In genomic region chr13:38804061-38804460, GRCh38 we compare ENCODE assay signal across 18 cellular contexts.
"Had no signal": no experiment of that assay in that cellular context is flagged by ENCODE, and none has a peak within 500 bp of the region (broad histone marks: within the 10 kb centered on the region; RNA-seq: fewer than 3 reads in every experiment).

No MANE protein-coding gene starts in this region.

- H3K4me1 ChIP-seq: body of pancreas, spleen, upper lobe of left lung had no signal

- H3K27ac Mint-ChIP-seq: activated B cell treated with CpG ODN at 0.5 μM for 24 hours; activated CD4-positive, alpha-beta memory T cell treated with anti-CD3 and anti-CD28 coated beads for 36 hours; activated naive CD8-positive, alpha-beta T cell treated with anti-CD3 and anti-CD28 coated beads, Interleukin-2, amount 10 ng/mL, durations not matched to agents 7 days and 5 days; activated T-helper 17 cell treated with anti-CD3 and anti-CD28 coated beads, Interleukin-2, amount 50 U/mL, for 72 hours; natural killer cell treated with Interleukin-12 subunit alpha and Interleukin-12 subunit beta and Interleukin-15 and Interleukin-18, amount 100 ng/mL, for 72 hours; stimulated activated memory B cell treated with anti-CD40 and anti-IgM and Interleukin-4, amounts not matched to agents 10 μg/mL and 1 μg/mL and 100 μg/mL, for 72 hours had no signal

- H3K27me3 Mint-ChIP-seq: activated B cell treated with CpG ODN at 0.5 μM for 24 hours; activated CD4-positive, alpha-beta memory T cell treated with anti-CD3 and anti-CD28 coated beads for 36 hours; activated naive CD8-positive, alpha-beta T cell treated with anti-CD3 and anti-CD28 coated beads, Interleukin-2, amount 10 ng/mL, durations not matched to agents 7 days and 5 days; natural killer cell treated with Interleukin-12 subunit alpha and Interleukin-12 subunit beta and Interleukin-15 and Interleukin-18, amount 100 ng/mL, for 72 hours; stimulated activated memory B cell treated with anti-CD40 and anti-IgM and Interleukin-4, amounts not matched to agents 10 μg/mL and 1 μg/mL and 100 μg/mL, for 72 hours had no signal

- H3K4me3 ChIP-seq: body of pancreas, ovary, spleen, thoracic aorta, upper lobe of left lung had no signal

- FAIRE-seq: frontal cortex, TTC549 had no signal

- H3K9me3 Mint-ChIP-seq: stimulated activated memory B cell treated with anti-CD40 and anti-IgM and Interleukin-4, amounts not matched to agents 10 μg/mL and 1 μg/mL and 100 μg/mL, for 72 hours had no signal

- H3K36me3 ChIP-seq: ovary, spleen, thoracic aorta, upper lobe of left lung had no signal

- H3K4me3 Mint-ChIP-seq: activated B cell treated with CpG ODN at 0.5 μM for 24 hours; activated CD4-positive, alpha-beta memory T cell treated with anti-CD3 and anti-CD28 coated beads for 36 hours; activated naive CD8-positive, alpha-beta T cell treated with anti-CD3 and anti-CD28 coated beads, Interleukin-2, amount 10 ng/mL, durations not matched to agents 7 days and 5 days; activated T-helper 17 cell treated with anti-CD3 and anti-CD28 coated beads, Interleukin-2, amount 50 U/mL, for 72 hours; natural killer cell treated with Interleukin-12 subunit alpha and Interleukin-12 subunit beta and Interleukin-15 and Interleukin-18, amount 100 ng/mL, for 72 hours; stimulated activated memory B cell treated with anti-CD40 and anti-IgM and Interleukin-4, amounts not matched to agents 10 μg/mL and 1 μg/mL and 100 μg/mL, for 72 hours had no signal

- H3K36me3 Mint-ChIP-seq: activated CD4-positive, alpha-beta memory T cell treated with anti-CD3 and anti-CD28 coated beads for 36 hours; activated naive CD8-positive, alpha-beta T cell treated with anti-CD3 and anti-CD28 coated beads, Interleukin-2, amount 10 ng/mL, durations not matched to agents 7 days and 5 days; natural killer cell treated with Interleukin-12 subunit alpha and Interleukin-12 subunit beta and Interleukin-15 and Interleukin-18, amount 100 ng/mL, for 72 hours; stimulated activated memory B cell treated with anti-CD40 and anti-IgM and Interleukin-4, amounts not matched to agents 10 μg/mL and 1 μg/mL and 100 μg/mL, for 72 hours had no signal

- DNase-seq: activated B cell treated with CpG ODN at 0.5 μM for 24 hours; activated CD4-positive, alpha-beta memory T cell treated with anti-CD3 and anti-CD28 coated beads for 36 hours; activated CD4-positive, alpha-beta T cell treated with anti-CD3 and anti-CD28 coated beads for 4 hours; activated naive CD4-positive, alpha-beta T cell; activated naive CD8-positive, alpha-beta T cell treated with anti-CD3 and anti-CD28 coated beads, Interleukin-2, amount 10 ng/mL, durations not matched to agents 7 days and 5 days; body of pancreas; erythroblast; left ventricle myocardium superior; ovary; spleen; stimulated activated CD4-positive, alpha-beta T cell treated with anti-CD3 and anti-CD28 coated beads, Interleukin-4, amount 100 ng/mL, for 4 hours; upper lobe of left lung had no signal

- H3K9me3 ChIP-seq: body of pancreas, ovary had no signal

- H3K27me3 ChIP-seq: body of pancreas, ovary, spleen, upper lobe of left lung had no signal

- H3K4me1 Mint-ChIP-seq: activated B cell treated with CpG ODN at 0.5 μM for 24 hours; activated naive CD8-positive, alpha-beta T cell treated with anti-CD3 and anti-CD28 coated beads, Interleukin-2, amount 10 ng/mL, durations not matched to agents 7 days and 5 days; activated T-helper 17 cell treated with anti-CD3 and anti-CD28 coated beads, Interleukin-2, amount 50 U/mL, for 72 hours; stimulated activated memory B cell treated with anti-CD40 and anti-IgM and Interleukin-4, amounts not matched to agents 10 μg/mL and 1 μg/mL and 100 μg/mL, for 72 hours had no signal

- H3K27ac ChIP-seq: body of pancreas, ovary, spleen, thoracic aorta, upper lobe of left lung had no signal
